15 cellular contexts compared by ENCODE assay signal in genomic region chr12:47549258-47549657, GRCh38.
"Had no signal": no experiment of that assay in that cellular context is flagged by ENCODE, and none has a peak within 500 bp of the region (broad histone marks: within the 10 kb centered on the region; RNA-seq: fewer than 3 reads in every experiment).

No MANE protein-coding gene starts in this region.

- H3K4me3 Mint-ChIP-seq: activated naive CD8-positive, alpha-beta T cell treated with anti-CD3 and anti-CD28 coated beads, Interleukin-2, amount 10 ng/mL, durations not matched to agents 7 days and 5 days; memory B cell had no signal

- H3K9me3 ChIP-seq: psoas muscle, thyroid gland had no signal

- H3K4me3 ChIP-seq: heart right ventricle, left lung, psoas muscle, spleen, thyroid gland had no signal

- H3K27me3 Mint-ChIP-seq: activated naive CD8-positive, alpha-beta T cell treated with anti-CD3 and anti-CD28 coated beads, Interleukin-2, amount 10 ng/mL, durations not matched to agents 7 days and 5 days had no signal

- H3K27me3 ChIP-seq: left lung, spleen, thyroid gland had no signal

- FAIRE-seq: astrocyte, colon had no signal

- H3K4me1 ChIP-seq: heart right ventricle, left lung, psoas muscle, thyroid gland had no signal

- H3K27ac ChIP-seq: heart right ventricle, left lung, psoas muscle, spleen, thyroid gland had no signal

- DNase-seq: activated CD4-positive, CD25-positive, alpha-beta regulatory T cell treated with anti-CD3 and anti-CD28 coated beads, Interleukin-2, amount 50 U/mL, for 72 hours; activated effector memory CD4-positive, alpha-beta T cell treated with Interleukin-2 at 50 U/mL for 16 hours; activated naive CD8-positive, alpha-beta T cell treated with anti-CD3 and anti-CD28 coated beads, Interleukin-2, amount 10 ng/mL, durations not matched to agents 7 days and 5 days; heart right ventricle; islet precursor cell; left lung; psoas muscle; spleen; stimulated activated CD4-positive, alpha-beta T cell treated with anti-CD3 and anti-CD28 coated beads, Interleukin-4, amount 100 ng/mL, for 1 hour; SW 1271; thyroid gland had no signal

- H3K27ac Mint-ChIP-seq: activated naive CD8-positive, alpha-beta T cell treated with anti-CD3 and anti-CD28 coated beads, Interleukin-2, amount 10 ng/mL, durations not matched to agents 7 days and 5 days; memory B cell had no signal

- ATAC-seq: heart right ventricle, left lung, psoas muscle, sciatic nerve had no signal

- H3K36me3 ChIP-seq: heart right ventricle, left lung, spleen, thyroid gland had no signal
